ENCODE assay signal across 1 cellular context in genomic region chr5:94397508-94397907, GRCh38.
TF ChIP-seq lines count a peak whose summit lies in the region.

No MANE protein-coding gene starts in this region.

TF ChIP-seq in H1, 55 proteins besides CTCF, POLR2A, EP300 and RAD21:
- TF ChIP-seq JUND (IDR thresholded peaks at IDR 0.05; ENCODE audit: low read length), result no peak
- TF ChIP-seq SP2 (IDR thresholded peaks at IDR 0.05; ENCODE audit: low read length), result peak; percentile 17; the same call in 1 of the 2 replicates
